ENCODE assay signal across 22 cellular contexts in genomic region chr15:87954783-87955182, GRCh38.
DNase-seq lines count a peak whose midpoint lies in the region; ATAC-seq and TF ChIP-seq lines count a peak whose summit lies in the region.
"Had no signal": no experiment of that assay in that cellular context is flagged by ENCODE, and none has a peak within 500 bp of the region (broad histone marks: within the 10 kb centered on the region; RNA-seq: fewer than 3 reads in every experiment).

No MANE protein-coding gene starts in this region.

- no peak overlapping the region for H3K4me2 ChIP-seq in GM23248 (ENCODE audit: unreplicated experiment)
- H3K4me2 ChIP-seq: BLaER1 treated with 17β-estradiol and CSF1 and Interleukin-3, amounts not matched to agents 10 nM and 100 nM had no signal

- no peaks in the 10 kb centered on the region for H3K27me3 Mint-ChIP-seq in MCF 10A (ENCODE audit: insufficient read depth, unreplicated experiment)

- H3K9me2 ChIP-seq in GM23248 (ENCODE audit: insufficient read depth) = no peaks in the 10 kb centered on the region

- H3K27ac ChIP-seq in breast epithelium (no peak overlapping the region), GM23248 (no peak overlapping the region)
- H3K27ac ChIP-seq: 22Rv1; BLaER1 treated with 17β-estradiol and CSF1 and Interleukin-3, amounts not matched to agents 10 nM and 100 nM had no signal

- WGBS in GM23248 (ENCODE audit: low coverage in 1 of 2, low lambda C conversion rate in 2 of 2, missing lambda C conversion rate in 2 of 2), 2 experiments = 0 to 1% methylated on average over 2 of the region's 2 CpGs

- no peaks in the 10 kb centered on the region for H3K36me3 Mint-ChIP-seq in MCF 10A (ENCODE audit: insufficient read depth, unreplicated experiment)

- H3F3A ChIP-seq in GM23248 (ENCODE audit: insufficient read depth) = no peaks in the 10 kb centered on the region

- POLR2A ChIA-PET in MCF 10A (lab: Yijun Ruan, JAX) = no interaction called here

- H3K79me2 ChIP-seq in GM23248 (ENCODE audit: insufficient read depth) = no peaks in the 10 kb centered on the region

- peaks cover 22% of the 10 kb centered on the region for H3K9me3 Mint-ChIP-seq in MCF 10A (ENCODE audit: unreplicated experiment)
- H3K9me3 Mint-ChIP-seq: CD4-positive, alpha-beta T cell had no signal

- in situ Hi-C loops in GM23248 (cut with MboI) = no loop called here

- H2AFZ ChIP-seq in GM23248 = no peak overlapping the region

- ATAC-seq in sciatic nerve (peak; percentile 92), HG02852 (IDR thresholded peaks at IDR 0.05; ENCODE audit: unreplicated experiment) (no peak)
- ATAC-seq: GM12878, HepG2 had no signal

- H3K9me3 ChIP-seq in breast epithelium (no peaks in the 10 kb centered on the region), GM23248 (ENCODE audit: low read depth) (no peaks in the 10 kb centered on the region)
- H3K9me3 ChIP-seq: BLaER1 treated with 17β-estradiol and CSF1 and Interleukin-3, amounts not matched to agents 10 nM and 100 nM had no signal

- H3K9ac ChIP-seq in GM23248 = no peak overlapping the region
- H3K9ac ChIP-seq: BLaER1 treated with 17β-estradiol and CSF1 and Interleukin-3, amounts not matched to agents 10 nM and 100 nM had no signal

- no peaks in the 10 kb centered on the region for H3K36me3 ChIP-seq in breast epithelium
- H3K36me3 ChIP-seq in GM23248 (ENCODE audit: low read depth) = no peaks in the 10 kb centered on the region
- H3K36me3 ChIP-seq: BLaER1 treated with 17β-estradiol and CSF1 and Interleukin-3, amounts not matched to agents 10 nM and 100 nM had no signal

- H3K4me1 Mint-ChIP-seq in MCF 10A (ENCODE audit: insufficient read depth, unreplicated experiment) = no peaks in the 10 kb centered on the region

- CTCF ChIA-PET in MCF 10A (lab: Yijun Ruan, JAX) = no interaction called here

- H3K4me1 ChIP-seq in breast epithelium (no peaks in the 10 kb centered on the region), GM23248 (ENCODE audit: insufficient read depth) (no peaks in the 10 kb centered on the region)
- H3K4me1 ChIP-seq: BLaER1 treated with 17β-estradiol and CSF1 and Interleukin-3, amounts not matched to agents 10 nM and 100 nM had no signal

- H3K27me3 ChIP-seq in breast epithelium = no peaks in the 10 kb centered on the region
- peaks cover 7% of the 10 kb centered on the region; the same call in 1 of the 2 replicates for H3K27me3 ChIP-seq in GM23248 (replicated peaks; ENCODE audit: insufficient read depth)
- H3K27me3 ChIP-seq: BLaER1 treated with 17β-estradiol and CSF1 and Interleukin-3, amounts not matched to agents 10 nM and 100 nM had no signal

- H3K4me3 Mint-ChIP-seq in MCF 10A (ENCODE audit: unreplicated experiment) = no peak overlapping the region
- H3K4me3 Mint-ChIP-seq: CD4-positive, alpha-beta T cell had no signal

- peak; percentile 18 for DNase-seq in MCF 10A (ENCODE audit: unreplicated experiment)
- no peak for DNase-seq in breast epithelium (ENCODE audit: low spot score in 2 of 2)
- DNase-seq in GM23248 = peak; percentile 29
- peak; percentile 2 for DNase-seq in fibroblast of villous mesenchyme (ENCODE audit: low read depth)
- peak; percentile 14 for DNase-seq in sciatic nerve (ENCODE audit: low spot score)
- DNase-seq in NCI-H524 (lab: John Stamatoyannopoulos, UW) = no peak
- no peak for DNase-seq in NCI-H1092 treated with DMSO at 0.1 percent for 48 hours (lab: John Stamatoyannopoulos, UW)
- DNase-seq: ACHN; AML-193; CD4-positive, alpha-beta T cell; COR-L47; DMS53; Karpas-422; NCI-H2029; NCI-H69; RPMI8226; SHP77 treated with DMSO at 0.1 percent for 48 hours had no signal

- H3K4me3 ChIP-seq in breast epithelium = no peak overlapping the region
- no peak overlapping the region for H3K4me3 ChIP-seq in GM23248
- no peak overlapping the region for H3K4me3 ChIP-seq in fibroblast of villous mesenchyme (ENCODE audit: low read depth, low read length)
- H3K4me3 ChIP-seq: BLaER1 treated with 17β-estradiol and CSF1 and Interleukin-3, amounts not matched to agents 10 nM and 100 nM; GM12878 had no signal

- TF ChIP-seq CTCF in MCF 10A (IDR thresholded peaks at IDR 0.05; ENCODE audit: unreplicated experiment) = no peak
- TF ChIP-seq CTCF in breast epithelium (IDR thresholded peaks at IDR 0.05) = no peak
- no peak for TF ChIP-seq CTCF in fibroblast of villous mesenchyme (IDR thresholded peaks at IDR 0.05; ENCODE audit: insufficient read depth, low read depth, low read length)

- H3K27ac Mint-ChIP-seq in MCF 10A (ENCODE audit: low read depth, unreplicated experiment) = no peak overlapping the region
- H3K27ac Mint-ChIP-seq: CD4-positive, alpha-beta T cell had no signal

- intact Hi-C loops in MCF 10A (cut with micrococcal nuclease) = no loop called here
- intact Hi-C loops in breast epithelium (cut with DNase I; ENCODE audit: low total_unique reads) = no loop called here
- intact Hi-C loops in sciatic nerve (cut with DNase I) = no loop called here

- H4K20me1 ChIP-seq in GM23248 (ENCODE audit: insufficient read depth) = no peaks in the 10 kb centered on the region
- H4K20me1 ChIP-seq: BLaER1 treated with 17β-estradiol and CSF1 and Interleukin-3, amounts not matched to agents 10 nM and 100 nM had no signal

- TF ChIP-seq POLR2A in breast epithelium (IDR thresholded peaks at IDR 0.05) = no peak

- BruUV-seq in MCF 10A (replicated peaks; lab: Mats Ljungman, UMichigan) = no TSS peak

Comparison
In these comparisons a context has a peak if more than half of its experiments do, and no peak if none do; other contexts are left out.
1. DNase-seq: peak in MCF 10A (single experiment), GM23248 (single experiment), fibroblast of villous mesenchyme (single experiment) and sciatic nerve (single experiment); none in breast epithelium (0 of 2), NCI-H524 (0 of 2) and NCI-H1092 treated with DMSO at 0.1 percent for 48 hours (single experiment).